In genomic region chr12:47704719-47705118, GRCh38 we compare ENCODE assay signal across 9 cellular contexts. TPM values are rescaled to one million over a fixed set of nuclear protein-coding genes. Genes with fewer than 3 reads are reported as not detected.
DNase-seq lines count a peak whose midpoint lies in the region; ATAC-seq and TF ChIP-seq lines count a peak whose summit lies in the region.
"Had no signal": no experiment of that assay in that cellular context is flagged by ENCODE, and none has a peak within 500 bp of the region (broad histone marks: within the 10 kb centered on the region; RNA-seq: fewer than 3 reads in every experiment).

No MANE protein-coding gene starts in this region.

- DNase-seq in GM06990 (ENCODE audit: extremely low read depth, insufficient read length) (no peak), endodermal cell (no peak), osteocyte (ENCODE audit: extremely low spot score, unreplicated experiment) (no peak), NCI-H524 treated with DMSO at 0.1 percent for 48 hours (lab: John Stamatoyannopoulos, UW) (no peak), retina (no peak), NCI-H2171 treated with DMSO at 0.1 percent for 48 hours (lab: John Stamatoyannopoulos, UW) (no peak)
- DNase-seq: activated CD4-positive, CD25-positive, alpha-beta regulatory T cell treated with anti-CD3 and anti-CD28 coated beads, Interleukin-2, amount 50 U/mL, for 72 hours had no signal

- H3K9ac ChIP-seq in OCI-LY3 (ENCODE audit: low read length), result peak overlapping the region; percentile 91
- peak overlapping the region; percentile 40 for H3K9ac ChIP-seq in endodermal cell (ENCODE audit: extremely low read depth, low read length, poor library complexity, severe bottlenecking)

- H2AFZ ChIP-seq in OCI-LY3 (ENCODE audit: low read depth, low read length), result no peak overlapping the region

- no peaks in the 10 kb centered on the region for H3K9me3 Mint-ChIP-seq in endodermal cell
- H3K9me3 Mint-ChIP-seq in osteocyte (ENCODE audit: unreplicated experiment), result no peaks in the 10 kb centered on the region

- H3K4me3 ChIP-seq in GM06990 (replicated peaks; ENCODE audit: low read depth, low read length), result peak overlapping the region; percentile 93
- H3K4me3 ChIP-seq in OCI-LY3 (ENCODE audit: low read length), result peak overlapping the region; percentile 82
- peak overlapping the region; percentile 87 for H3K4me3 ChIP-seq in endodermal cell (ENCODE audit: low read length)

- H3K4me3 Mint-ChIP-seq in endodermal cell (peak overlapping the region; percentile 83), osteocyte (ENCODE audit: unreplicated experiment) (peak overlapping the region; percentile 97)

- peaks cover 19% of the 10 kb centered on the region for H4K20me1 ChIP-seq in OCI-LY3 (ENCODE audit: insufficient read depth, low read length)

- H3K27me3 ChIP-seq in GM06990 (replicated peaks; ENCODE audit: control insufficient read depth, insufficient read depth, low read length), result no peaks in the 10 kb centered on the region
- H3K27me3 ChIP-seq in OCI-LY3 (ENCODE audit: low read depth, low read length), result no peaks in the 10 kb centered on the region
- no peaks in the 10 kb centered on the region for H3K27me3 ChIP-seq in endodermal cell (ENCODE audit: control insufficient read depth, insufficient read depth, low read length, poor library complexity, severe bottlenecking)

- peaks cover 37% of the 10 kb centered on the region for H3K4me1 ChIP-seq in OCI-LY3 (ENCODE audit: low read length)
- H3K4me1 ChIP-seq in endodermal cell (ENCODE audit: control insufficient read depth, insufficient read depth, low read length), result no peaks in the 10 kb centered on the region

- H3K27ac Mint-ChIP-seq in endodermal cell, result no peak overlapping the region
- peak overlapping the region; percentile 71 for H3K27ac Mint-ChIP-seq in osteocyte (ENCODE audit: unreplicated experiment)

- H3K27me3 Mint-ChIP-seq in endodermal cell (ENCODE audit: insufficient read depth) (no peaks in the 10 kb centered on the region), osteocyte (ENCODE audit: unreplicated experiment) (no peaks in the 10 kb centered on the region)

- no peak for ATAC-seq in HG02884 (IDR thresholded peaks at IDR 0.05; ENCODE audit: unreplicated experiment)

- H3K36me3 ChIP-seq in GM06990 (ENCODE audit: control insufficient read depth, insufficient read depth, low read length), result peaks cover 2% of the 10 kb centered on the region
- H3K36me3 ChIP-seq in OCI-LY3 (replicated peaks; ENCODE audit: low read depth, low read length), result peaks cover 12% of the 10 kb centered on the region
- peaks cover 32% of the 10 kb centered on the region for H3K36me3 ChIP-seq in endodermal cell (ENCODE audit: control insufficient read depth, insufficient read depth, low read length)

- H3K36me3 Mint-ChIP-seq in endodermal cell (ENCODE audit: low read depth), result peaks cover 12% of the 10 kb centered on the region
- peaks cover 11% of the 10 kb centered on the region for H3K36me3 Mint-ChIP-seq in osteocyte (ENCODE audit: unreplicated experiment)

- peak overlapping the region; percentile 91 for H3K4me2 ChIP-seq in OCI-LY3 (ENCODE audit: low read length)

- WGBS in endodermal cell (ENCODE audit: insufficient coverage in 1 of 2, insufficient read length in 1 of 2), 2 experiments, result 95 to 100% methylated on average over 8 to 9 of the region's 9 CpGs

- H3K4me1 Mint-ChIP-seq in endodermal cell, result peaks cover 16% of the 10 kb centered on the region
- peaks cover 26% of the 10 kb centered on the region for H3K4me1 Mint-ChIP-seq in osteocyte (ENCODE audit: unreplicated experiment)

- TF ChIP-seq CTCF in GM06990 (IDR thresholded peaks at IDR 0.05; ENCODE audit: insufficient read depth, low read length, poor library complexity, severe bottlenecking), result no peak
- no peak for TF ChIP-seq CTCF in OCI-LY3 (IDR thresholded peaks at IDR 0.05; ENCODE audit: low read depth, low read length)
- TF ChIP-seq CTCF in endodermal cell (conservative IDR thresholded peaks at IDR 0.05), result no peak
- TF ChIP-seq CTCF in osteocyte (IDR thresholded peaks at IDR 0.05), result no peak

- H3K79me2 ChIP-seq in OCI-LY3 (ENCODE audit: low read length), result peaks cover 83% of the 10 kb centered on the region

- H3K27ac ChIP-seq in OCI-LY3 (ENCODE audit: low read length) (no peak overlapping the region), endodermal cell (ENCODE audit: low read depth, low read length) (no peak overlapping the region)

- H3K9me3 ChIP-seq in OCI-LY3 (ENCODE audit: insufficient read depth, low read length) (no peaks in the 10 kb centered on the region), endodermal cell (ENCODE audit: control insufficient read depth, low read length) (no peaks in the 10 kb centered on the region)

RNA-seq across cellular contexts. Expression of gene RPAP3, which starts 1.1 kb away (rescaled TPM):
- 10 to 100 TPM; 52.0 to 56.9 TPM for total RNA-seq in endodermal cell
- polyA plus RNA-seq in endodermal cell (2013, experiment 1 of 2), result 39.0 TPM
- polyA plus RNA-seq in endodermal cell (2013, experiment 2 of 2), result 39.5 TPM
- total RNA-seq in osteocyte, result 28.7 and 33.4 TPM in 2 replicates

RNA-seq across cellular contexts. Expression of gene ENDOU, which starts 20.6 kb away (rescaled TPM):
- total RNA-seq in endodermal cell (not detected), osteocyte (not detected in 2 replicates)
- polyA plus RNA-seq in endodermal cell (2013, experiment 1 of 2), result not detected
- not detected for polyA plus RNA-seq in endodermal cell (2013, experiment 2 of 2)

RNA-seq across cellular contexts. Expression of gene RAPGEF3, which starts 54.0 kb away (rescaled TPM):
- total RNA-seq in endodermal cell (10 to 100 TPM; 11.4 to 19.6 TPM), osteocyte (1.2 and 1.9 TPM in 2 replicates)
- 3.7 TPM for polyA plus RNA-seq in endodermal cell (2013, experiment 1 of 2)
- 3.2 TPM for polyA plus RNA-seq in endodermal cell (2013, experiment 2 of 2)
